In genomic region chr4:169136796-169137554, GRCh38 we compare ENCODE assay signal across 14 cellular contexts.
A peak's percentile ranks its signal among the peaks of the same experiment; 100 is the strongest.
DNase-seq lines count a peak whose midpoint lies in the region; ATAC-seq, FAIRE-seq and TF ChIP-seq lines count a peak whose summit lies in the region.
"Had no signal": no experiment of that assay in that cellular context is flagged by ENCODE, and none has a peak within 500 bp of the region (broad histone marks: within the 10 kb centered on the region; RNA-seq: fewer than 3 reads in every experiment).

No MANE protein-coding gene starts in this region.

- TF ChIP-seq POLR2A in H54 (IDR thresholded peaks at IDR 0.05; ENCODE audit: low read depth, low read length): no peak

- H3K9me3 ChIP-seq in left ventricle myocardium inferior (replicated peaks) (no peaks in the 10 kb centered on the region), ascending aorta (no peaks in the 10 kb centered on the region)
- H3K9me3 ChIP-seq: Caco-2 had no signal

- H3K4me1 ChIP-seq in left ventricle myocardium inferior: peaks cover 69% of the 10 kb centered on the region
- H3K4me1 ChIP-seq in ascending aorta: peaks cover 2 to 33% of the 10 kb centered on the region in 2 donors
- H3K4me1 ChIP-seq: Caco-2 had no signal

- H3K27ac ChIP-seq in left ventricle myocardium inferior (replicated peaks) (peak overlapping the region; percentile 43), ascending aorta (peak overlapping the region; percentile 65 to 81)

- DNase-seq in left ventricle myocardium inferior (no peak), left cardiac atrium (no peak), ascending aorta (ENCODE audit: low spot score in 2 of 2) (no peak), Kasumi-1 (lab: John Stamatoyannopoulos, UW) (no peak), medulla oblongata (ENCODE audit: extremely low spot score) (no peak), H54 (ENCODE audit: insufficient read length, low spot score) (no peak)
- DNase-seq: Caco-2, EL, H9, NCI-H1436 treated with DMSO at 0.1 percent for 48 hours, NCI-H2029 treated with DMSO at 0.1 percent for 48 hours, NCI-H748 treated with DMSO at 0.1 percent for 48 hours had no signal

- H3K4me3 ChIP-seq in left ventricle myocardium inferior (no peak overlapping the region), ascending aorta (no peak overlapping the region)

- H3K9me3 Mint-ChIP-seq in nephron: no peaks in the 10 kb centered on the region
- H3K9me3 Mint-ChIP-seq: H9 had no signal

- peak overlapping the region; percentile 16 to 26 (median 20) for H3K27ac Mint-ChIP-seq in nephron
- H3K27ac Mint-ChIP-seq: IgD-negative memory B cell had no signal

- H3K36me3 Mint-ChIP-seq in nephron (ENCODE audit: low read depth): peaks cover 39% of the 10 kb centered on the region

- TF ChIP-seq CTCF in left ventricle myocardium inferior (IDR thresholded peaks at IDR 0.05; ENCODE audit: borderline replicate concordance) (no peak), ascending aorta (IDR thresholded peaks at IDR 0.05) (no peak), nephron (IDR thresholded peaks at IDR 0.05; ENCODE audit: unreplicated experiment in 3 of 3) (no peak)

- intact Hi-C loops in left ventricle myocardium inferior (cut with micrococcal nuclease): no loop called here
- intact Hi-C loops in left cardiac atrium (cut with DNase I): no loop called here
- intact Hi-C loops in ascending aorta (cut with DNase I): no loop called here

- no peaks in the 10 kb centered on the region for H3K27me3 Mint-ChIP-seq in nephron (ENCODE audit: low read depth)
- H3K27me3 Mint-ChIP-seq: IgD-negative memory B cell had no signal

- no peak for FAIRE-seq in H54 (lab: Jason Lieb, UNC)

- ATAC-seq in left cardiac atrium: no peak

- peaks cover 23% of the 10 kb centered on the region for H3K36me3 ChIP-seq in left ventricle myocardium inferior
- H3K36me3 ChIP-seq in ascending aorta: no peaks in the 10 kb centered on the region

- H3K4me1 Mint-ChIP-seq in nephron: peaks cover 24% of the 10 kb centered on the region
- H3K4me1 Mint-ChIP-seq: H9, IgD-negative memory B cell had no signal

- H3K4me3 Mint-ChIP-seq in nephron: no peak overlapping the region
- H3K4me3 Mint-ChIP-seq: H9, IgD-negative memory B cell had no signal

- H3K27me3 ChIP-seq in left ventricle myocardium inferior (ENCODE audit: low read depth): no peaks in the 10 kb centered on the region
- no peaks in the 10 kb centered on the region for H3K27me3 ChIP-seq in ascending aorta
